21 cellular contexts compared by ENCODE assay signal in genomic region chr7:2224491-2224928, GRCh38.
"Had no signal": no experiment of that assay in that cellular context is flagged by ENCODE, and none has a peak within 500 bp of the region (broad histone marks: within the 10 kb centered on the region; RNA-seq: fewer than 3 reads in every experiment).

No MANE protein-coding gene starts in this region.

- H3K27ac Mint-ChIP-seq: activated B cell treated with CpG ODN at 0.5 μM for 24 hours; activated CD4-positive, alpha-beta T cell treated with anti-CD3 and anti-CD28 coated beads, Interleukin-2, amount 10 ng/mL, durations not matched to agents 7 days and 5 days; activated naive CD4-positive, alpha-beta T cell treated with anti-CD3 and anti-CD28 coated beads, Interleukin-2, amount 50 U/mL, for 24 hours; activated T-helper 2 cell treated with anti-CD3 and anti-CD28 coated beads, Interferon-gamma antibody, Interleukin-2, Interleukin-4, amounts not matched to agents 10 μg/mL and 5 μg/mL and 100 μg/mL, durations not matched to agents 14 hours and 24 hours and 36 hours; dendritic cell treated with granulocyte-macrophage colony-stimulating factor and Interleukin-4, amounts not matched to agents 40 ng/mL and 50 ng/mL, for 4 days; nephron progenitor cell had no signal

- H3K36me3 ChIP-seq: ovary had no signal

- H3K4me2 ChIP-seq: smooth muscle cell had no signal

- H3K9me3 ChIP-seq: body of pancreas, heart left ventricle, left lung, ovary, thoracic aorta had no signal

- H3K4me3 Mint-ChIP-seq: activated B cell treated with CpG ODN at 0.5 μM for 24 hours; activated CD4-positive, alpha-beta T cell treated with anti-CD3 and anti-CD28 coated beads, Interleukin-2, amount 10 ng/mL, durations not matched to agents 7 days and 5 days; activated naive CD4-positive, alpha-beta T cell treated with anti-CD3 and anti-CD28 coated beads, Interleukin-2, amount 50 U/mL, for 24 hours; dendritic cell treated with granulocyte-macrophage colony-stimulating factor and Interleukin-4, amounts not matched to agents 40 ng/mL and 50 ng/mL, for 4 days; effector memory CD8-positive, alpha-beta T cell; nephron progenitor cell had no signal

- DNase-seq: activated B cell treated with CpG ODN at 0.5 μM for 24 hours; activated CD4-positive, alpha-beta T cell treated with anti-CD3 and anti-CD28 coated beads, Interleukin-2, amount 10 ng/mL, durations not matched to agents 7 days and 5 days; activated CD8-positive, alpha-beta memory T cell treated with anti-CD3 and anti-CD28 coated beads for 24 hours; amniotic stem cell; body of pancreas; cerebellar nuclear complex; effector memory CD8-positive, alpha-beta T cell; heart left ventricle; islet precursor cell; mesendoderm; nephron progenitor cell; ovary; stimulated activated naive CD8-positive, alpha-beta T cell treated with anti-CD3 and anti-CD28 coated beads, Interleukin-15, Interleukin-2, amounts not matched to agents 100 U/mL and 50 U/mL, for 24 hours; T-helper 2 cell had no signal

- FAIRE-seq: TTC549 had no signal

- H3K4me1 ChIP-seq: body of pancreas, heart left ventricle had no signal

- H3K27me3 ChIP-seq: body of pancreas, heart left ventricle, left lung, ovary had no signal

- H3K9me3 Mint-ChIP-seq: activated B cell treated with CpG ODN at 0.5 μM for 24 hours; activated CD4-positive, alpha-beta T cell treated with anti-CD3 and anti-CD28 coated beads, Interleukin-2, amount 10 ng/mL, durations not matched to agents 7 days and 5 days; activated naive CD4-positive, alpha-beta T cell treated with anti-CD3 and anti-CD28 coated beads, Interleukin-2, amount 50 U/mL, for 24 hours; activated T-helper 2 cell treated with anti-CD3 and anti-CD28 coated beads, Interferon-gamma antibody, Interleukin-2, Interleukin-4, amounts not matched to agents 10 μg/mL and 5 μg/mL and 100 μg/mL, durations not matched to agents 14 hours and 24 hours and 36 hours; dendritic cell treated with granulocyte-macrophage colony-stimulating factor and Interleukin-4, amounts not matched to agents 40 ng/mL and 50 ng/mL, for 4 days; effector memory CD8-positive, alpha-beta T cell; nephron progenitor cell had no signal

- H3K27ac ChIP-seq: body of pancreas, heart left ventricle, ovary, thoracic aorta had no signal

- H3K4me3 ChIP-seq: body of pancreas, heart left ventricle, left lung, ovary, smooth muscle cell, thoracic aorta had no signal

- ATAC-seq: body of pancreas; effector memory CD8-positive, alpha-beta T cell; stimulated activated naive CD8-positive, alpha-beta T cell treated with anti-CD3 and anti-CD28 coated beads, Interleukin-15, Interleukin-2, amounts not matched to agents 100 U/mL and 50 U/mL, for 24 hours had no signal

- H3K27me3 Mint-ChIP-seq: activated B cell treated with CpG ODN at 0.5 μM for 24 hours; activated CD4-positive, alpha-beta T cell treated with anti-CD3 and anti-CD28 coated beads, Interleukin-2, amount 10 ng/mL, durations not matched to agents 7 days and 5 days; activated naive CD4-positive, alpha-beta T cell treated with anti-CD3 and anti-CD28 coated beads, Interleukin-2, amount 50 U/mL, for 24 hours; dendritic cell treated with granulocyte-macrophage colony-stimulating factor and Interleukin-4, amounts not matched to agents 40 ng/mL and 50 ng/mL, for 4 days; effector memory CD8-positive, alpha-beta T cell had no signal
